8 cellular contexts compared by ENCODE assay signal in the genomic region with DNA sequence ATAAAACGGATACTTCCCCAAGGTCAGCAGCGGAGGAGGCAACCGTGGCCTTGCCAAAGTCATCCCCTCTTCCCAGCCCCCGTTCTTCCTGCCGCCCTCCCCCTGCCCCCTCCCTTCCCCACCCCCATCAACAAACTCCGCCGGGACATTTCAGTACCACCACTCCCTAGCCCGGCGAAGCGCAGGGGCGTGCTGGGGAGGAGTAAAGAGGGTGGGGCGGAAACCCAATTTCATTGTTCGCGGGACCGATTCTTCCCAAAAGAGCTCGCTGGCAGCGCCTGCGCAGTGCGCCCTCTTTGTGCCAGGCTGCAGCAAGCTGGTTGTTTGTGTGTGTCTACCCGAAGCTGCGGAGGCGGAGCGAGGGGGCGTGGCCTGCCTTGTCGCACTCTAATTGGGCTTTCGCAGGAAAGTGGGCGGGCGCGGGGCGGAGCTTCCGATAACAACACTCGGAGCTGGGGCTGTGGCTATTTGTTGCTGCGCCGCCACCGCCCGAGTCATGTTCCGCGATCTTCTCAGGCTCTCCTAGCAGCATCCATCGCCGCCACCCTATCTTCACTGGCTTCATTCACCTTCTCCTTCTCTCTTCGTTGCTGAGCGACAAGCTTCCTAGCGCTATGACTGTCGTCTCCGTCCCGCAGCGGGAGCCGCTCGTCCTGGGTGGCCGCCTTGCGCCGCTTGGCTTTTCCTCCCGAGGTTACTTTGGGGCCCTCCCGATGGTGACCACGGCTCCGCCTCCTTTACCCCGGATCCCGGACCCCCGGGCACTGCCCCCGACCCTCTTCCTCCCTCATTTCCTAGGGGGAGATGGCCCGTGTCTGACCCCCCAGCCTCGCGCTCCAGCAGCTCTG. TPM values are rescaled to one million over a fixed set of nuclear protein-coding genes. Genes with fewer than 3 reads are reported as not detected.
DNase-seq lines count a peak whose midpoint lies in the region; ATAC-seq, FAIRE-seq and TF ChIP-seq lines count a peak whose summit lies in the region.

Gene PNRC1 (plus strand): TSS at position 471 of the 848 bp plus-strand sequence. CDS start 144 bp downstream, at position 615.

- H3K9me3 ChIP-seq in kidney (ENCODE audit: control insufficient read depth in 1 of 2, low read length in 2 of 2), result no peaks in the 10 kb centered on the region

- peak; percentile 98 for DNase-seq in AG20443 (ENCODE audit: low spot score)
- peak; percentile 86 for DNase-seq in NCI-H510A (lab: John Stamatoyannopoulos, UW)
- peak; percentile 100 for DNase-seq in activated CD4-positive, alpha-beta T cell treated with anti-CD3 and anti-CD28 coated beads for 1 hour
- DNase-seq in cerebellum (ENCODE audit: low spot score), result peak; percentile 99
- peak; percentile 100 for DNase-seq in kidney
- peak; percentile 100 for DNase-seq in stimulated activated CD4-positive, alpha-beta T cell treated with anti-CD3 and anti-CD28 coated beads, Interleukin-15, amount 100 ng/mL, for 24 hours

- peak; percentile 98 for TF ChIP-seq POLR2A in GM19099 (IDR thresholded peaks at IDR 0.05; ENCODE audit: extremely low read depth, insufficient read length, low read depth)

- peak within 1 kb of the TSS; percentile 96 to 100 for H3K9ac ChIP-seq in kidney (ENCODE audit: low read length in 2 of 2)

- intact Hi-C loops in kidney (cut with DNase I), result no loop called here

- TF ChIP-seq CTCF in kidney (IDR thresholded peaks at IDR 0.05; ENCODE audit: borderline replicate concordance, extremely low read depth, insufficient read depth), result no peak

- peak within 1 kb of the TSS; percentile 100 for H3K27ac ChIP-seq in kidney (ENCODE audit: low read depth in 2 of 2, low read length in 2 of 2)

- FAIRE-seq in kidney (lab: Jason Lieb, UNC), result no peak

- H3K4me3 ChIP-seq in kidney (ENCODE audit: low read length in 2 of 2), result peak within 1 kb of the TSS; percentile 82 to 98

- H3K36me3 ChIP-seq in kidney (ENCODE audit: control insufficient read depth in 1 of 2, insufficient read depth in 2 of 2, low read length in 2 of 2), result peaks cover 19 to 21% of the 10 kb centered on the region in 2 donors

- peaks cover 5 to 10% of the 10 kb centered on the region in 2 donors for H3K4me1 ChIP-seq in kidney (ENCODE audit: control insufficient read depth in 1 of 2, insufficient read depth in 1 of 2, low read depth in 1 of 2, low read length in 2 of 2)

- ATAC-seq in HG03432 (IDR thresholded peaks at IDR 0.05; ENCODE audit: unreplicated experiment), result peak; percentile 75

RNA-seq across cellular contexts. Expression of gene PNRC1, which starts in this region (rescaled TPM):
- 75.8 TPM for total RNA-seq in cerebellum
- 232 TPM for total RNA-seq in kidney
- polyA plus RNA-seq in kidney (ENCODE audit: insufficient read depth, low read depth, low replicate concordance), result 72.0 TPM

Comparison
In these comparisons a context has a peak if more than half of its experiments do, and no peak if none do; other contexts are left out.
1. Peak in every context shown above with its lines: DNase-seq, ATAC-seq, H3K4me3 ChIP-seq and H3K27ac ChIP-seq.